In genomic region chr6:148441454-148441911, GRCh38 we compare ENCODE assay signal across 8 cellular contexts.
DNase-seq lines count a peak whose midpoint lies in the region; ATAC-seq and TF ChIP-seq lines count a peak whose summit lies in the region.

No MANE protein-coding gene starts in this region.

- H4K20me1 ChIP-seq in Karpas-422 (ENCODE audit: insufficient read depth, low read depth, low read length) = no peaks in the 10 kb centered on the region

- H3K9ac ChIP-seq in Karpas-422 (ENCODE audit: low read length) = no peak overlapping the region

- peak overlapping the region; percentile 58 for H2AFZ ChIP-seq in Karpas-422 (ENCODE audit: low read length)

- H3K9me2 ChIP-seq in Karpas-422 (replicated peaks; ENCODE audit: insufficient read depth, low read length) = no peaks in the 10 kb centered on the region

- TF ChIP-seq POLR2A in breast epithelium (IDR thresholded peaks at IDR 0.05) = no peak

- H3K4me3 ChIP-seq in Karpas-422 (ENCODE audit: low read length) = no peak overlapping the region
- H3K4me3 ChIP-seq in breast epithelium = no peak overlapping the region
- H3K4me3 ChIP-seq in mucosa of descending colon = no peak overlapping the region

- H3K4me1 ChIP-seq in Karpas-422 (ENCODE audit: low read length) (no peaks in the 10 kb centered on the region), breast epithelium (no peaks in the 10 kb centered on the region), mucosa of descending colon (ENCODE audit: low read depth) (no peaks in the 10 kb centered on the region)

- no peak for DNase-seq in Karpas-422
- DNase-seq in breast epithelium (ENCODE audit: low spot score in 2 of 2) = no peak
- no peak for DNase-seq in mucosa of descending colon
- DNase-seq in nucleus accumbens (lab: John Stamatoyannopoulos, UW) = no peak
- DNase-seq in COR-L47 (lab: John Stamatoyannopoulos, UW) = no peak

- no peaks in the 10 kb centered on the region for H3K9me3 ChIP-seq in Karpas-422 (ENCODE audit: low read length)
- H3K9me3 ChIP-seq in breast epithelium = no peaks in the 10 kb centered on the region
- no peaks in the 10 kb centered on the region for H3K9me3 ChIP-seq in mucosa of descending colon

- TF ChIP-seq CTCF in breast epithelium (IDR thresholded peaks at IDR 0.05) (no peak), mucosa of descending colon (IDR thresholded peaks at IDR 0.05) (no peak)

- H3K27ac ChIP-seq in Karpas-422 (ENCODE audit: low read length) (no peak overlapping the region), breast epithelium (peak overlapping the region; percentile 84 to 87)

- H3K27me3 ChIP-seq in Karpas-422 (ENCODE audit: low read length) = no peaks in the 10 kb centered on the region
- H3K27me3 ChIP-seq in breast epithelium = no peaks in the 10 kb centered on the region

- no peaks in the 10 kb centered on the region for H3K79me2 ChIP-seq in Karpas-422 (ENCODE audit: low read length)

- H3K4me2 ChIP-seq in Karpas-422 (ENCODE audit: low read depth, low read length, poor library complexity, severe bottlenecking) = no peak overlapping the region

- ATAC-seq in GM18870 (IDR thresholded peaks at IDR 0.05; ENCODE audit: unreplicated experiment) (peak; percentile 89), mucosa of descending colon (peak; percentile 69), GM19455 (IDR thresholded peaks at IDR 0.05; ENCODE audit: unreplicated experiment) (no peak), GM21515 (IDR thresholded peaks at IDR 0.05; ENCODE audit: unreplicated experiment) (no peak)

- intact Hi-C loops in breast epithelium (cut with DNase I; ENCODE audit: low total_unique reads) = no loop called here
- intact Hi-C loops in mucosa of descending colon (cut with DNase I, micrococcal nuclease) = no loop called here

- H3K36me3 ChIP-seq in Karpas-422 (ENCODE audit: insufficient read depth, low read length) (no peaks in the 10 kb centered on the region), breast epithelium (no peaks in the 10 kb centered on the region), mucosa of descending colon (ENCODE audit: low read depth) (no peaks in the 10 kb centered on the region)

Comparison
In these comparisons a context has a peak if more than half of its experiments do, and no peak if none do; other contexts are left out.
1. ATAC-seq: peak in GM18870 (single experiment) and mucosa of descending colon (single experiment); none in GM19455 (single experiment) and GM21515 (single experiment).